ENCODE assay signal across 8 cellular contexts in the genomic region with DNA sequence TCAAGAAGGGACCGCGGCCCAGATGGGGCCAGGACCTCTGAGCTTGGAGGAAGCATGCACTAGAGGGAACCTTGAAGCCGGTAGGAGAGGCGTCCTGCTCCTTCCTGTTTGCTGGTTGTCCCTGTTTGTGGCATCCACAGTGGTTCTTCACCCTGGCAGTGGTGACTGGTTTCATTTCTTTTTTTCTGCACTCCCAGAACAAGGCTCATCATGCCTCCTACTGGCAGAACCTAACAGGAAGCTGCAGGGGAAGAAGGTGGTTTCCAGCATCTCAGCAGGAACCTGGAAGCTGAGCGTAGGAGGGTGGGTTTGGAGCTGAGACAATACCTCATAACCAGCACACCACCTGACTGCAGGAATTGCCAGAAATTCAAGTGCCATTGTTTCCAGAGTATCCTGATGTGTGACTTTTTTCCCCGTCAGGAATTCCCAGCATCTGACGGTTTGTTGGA. TPM values are rescaled to one million over a fixed set of nuclear protein-coding genes. Genes with fewer than 3 reads are reported as not detected.
DNase-seq lines count a peak whose midpoint lies in the region; ATAC-seq and TF ChIP-seq lines count a peak whose summit lies in the region.

No MANE protein-coding gene starts in this region.

- H3K27ac ChIP-seq in AG04450 (ENCODE audit: low read depth, low read length) (no peak overlapping the region), brain microvascular endothelial cell (no peak overlapping the region), substantia nigra (ENCODE audit: low read depth, low read length, poor library complexity, severe bottlenecking) (peak overlapping the region; percentile 64)

- CTCF ChIA-PET in AG04450 (lab: Charles Lee), result interaction anchor here (0.8 to 8.2 kb wide), 5 partner anchors 33 to 350 kb away, joined by 3 to 53 read pairs (median 7); a partner anchor contains a TSS

- in situ Hi-C loops in brain microvascular endothelial cell (cut with HindIII; ENCODE audit: low pct_ligation_motif_present, low sequenced_read_pairs), result no loop called here

- DNase-seq in AG04450 (ENCODE audit: low read depth, low spot score) (no peak), NCI-H1694 treated with DMSO at 0.1 percent for 48 hours (lab: John Stamatoyannopoulos, UW) (peak; percentile 54), brain microvascular endothelial cell (peak; percentile 63), iris pigment epithelial cell (ENCODE audit: low read depth) (peak; percentile 73), substantia nigra (lab: John Stamatoyannopoulos, UW) (peak in 40 of 49 donors; percentile 12 to 80 (median 47)), AG08395 (ENCODE audit: low spot score) (no peak)

- H3K4me3 ChIP-seq in AG04450 (ENCODE audit: low read depth, low read length), result no peak overlapping the region
- no peak overlapping the region for H3K4me3 ChIP-seq in brain microvascular endothelial cell (ENCODE audit: low read depth, low read length)

- POLR2A ChIA-PET in AG04450 (lab: Yijun Ruan, JAX), result interaction anchor here (0.5 kb wide), 1 partner anchor 33 kb away, joined by 3 read pairs; no protein-coding TSS in a partner anchor

- no peaks in the 10 kb centered on the region for H3K9me3 ChIP-seq in AG04450 (ENCODE audit: control insufficient read depth, insufficient read depth, low read length)

- TF ChIP-seq CTCF in AG04450 (IDR thresholded peaks at IDR 0.05; ENCODE audit: low read depth, low read length), result peak; percentile 53
- TF ChIP-seq CTCF in GM12874 (IDR thresholded peaks at IDR 0.05; ENCODE audit: insufficient read depth, low read depth, low read length), result peak; percentile 66
- TF ChIP-seq CTCF in brain microvascular endothelial cell (IDR thresholded peaks at IDR 0.05; ENCODE audit: low read depth, low read length, missing control alignments), result peak; percentile 69

- H3K36me3 ChIP-seq in brain microvascular endothelial cell (replicated peaks), result no peaks in the 10 kb centered on the region

- H3K27me3 ChIP-seq in AG04450 (ENCODE audit: control insufficient read depth, insufficient read depth, low read length) (no peaks in the 10 kb centered on the region), brain microvascular endothelial cell (replicated peaks) (no peaks in the 10 kb centered on the region)

- ATAC-seq in HG02610 (IDR thresholded peaks at IDR 0.05; ENCODE audit: unreplicated experiment), result peak; percentile 93

RNA-seq across cellular contexts. Expression of a gene that starts 5.8 kb away (rescaled TPM):
- polyA plus RNA-seq in AG04450 (2011; rRNA removed), result 10.6 and 16.7 TPM in 2 replicates
- polyA minus RNA-seq in AG04450 (2011; rRNA and poly(A)+ RNA removed), result 20.1 and 27.1 TPM in 2 replicates

RNA-seq across cellular contexts. Expression of a gene that starts 14.3 kb away (rescaled TPM):
- not detected in 2 replicates for polyA plus RNA-seq in AG04450 (2011; rRNA removed)
- polyA minus RNA-seq in AG04450 (2011; rRNA and poly(A)+ RNA removed), result not detected in 2 replicates

RNA-seq across cellular contexts. Expression of a gene that starts 15.9 kb away (rescaled TPM):
- polyA plus RNA-seq in AG04450 (2011; rRNA removed), result 70.9 and 89.8 TPM in 2 replicates
- polyA minus RNA-seq in AG04450 (2011; rRNA and poly(A)+ RNA removed), result 12.7 and 22.0 TPM in 2 replicates

RNA-seq across cellular contexts. Expression of a gene that starts 55.0 kb away (rescaled TPM):
- polyA plus RNA-seq in AG04450 (2011; rRNA removed), result 0.07 and 0.12 TPM in 2 replicates
- polyA minus RNA-seq in AG04450 (2011; rRNA and poly(A)+ RNA removed), result 0.18 and 0.30 TPM in 2 replicates

Comparison
In these comparisons a context has a peak if more than half of its experiments do, and no peak if none do; other contexts are left out.
1. DNase-seq: peak in NCI-H1694 treated with DMSO at 0.1 percent for 48 hours (single experiment), brain microvascular endothelial cell (single experiment), iris pigment epithelial cell (single experiment) and substantia nigra (40 of 49); none in AG04450 (single experiment) and AG08395 (single experiment).
2. Peak in every context shown above with its lines, with median percentiles within 50 percentile points of each other: CTCF ChIP-seq.